In the genomic region with DNA sequence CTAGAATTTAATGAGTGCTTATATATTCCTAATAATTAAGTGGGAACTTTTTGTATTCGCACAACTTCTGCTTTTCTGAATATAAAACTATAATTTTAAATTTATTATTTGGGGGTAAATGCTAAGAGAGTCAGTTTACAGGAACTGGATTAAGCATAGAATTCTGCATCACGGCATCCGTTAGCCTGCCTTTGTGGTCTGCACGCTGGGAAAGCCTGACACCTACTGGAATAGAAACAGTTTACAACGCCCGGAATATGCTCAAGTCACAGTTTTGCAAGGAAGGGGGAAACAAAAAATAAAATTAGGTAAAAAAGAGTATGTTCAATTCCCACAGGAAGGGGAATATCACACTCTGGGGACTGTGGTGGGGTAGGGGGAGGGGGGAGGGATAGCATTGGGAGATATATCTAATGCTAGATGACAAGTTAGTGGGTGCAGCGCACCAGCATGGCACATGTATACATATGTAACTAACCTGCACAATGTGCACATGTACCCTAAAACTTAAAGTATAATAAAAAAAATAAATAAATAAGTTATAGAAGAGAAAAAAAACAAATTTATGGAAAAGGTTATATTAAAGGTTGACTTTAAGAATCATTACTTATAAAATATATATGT, we compare ENCODE assay signal across 8 cellular contexts. TPM values are rescaled to one million over a fixed set of nuclear protein-coding genes. Genes with fewer than 3 reads are reported as not detected.
DNase-seq lines count a peak whose midpoint lies in the region; ATAC-seq, FAIRE-seq and TF ChIP-seq lines count a peak whose summit lies in the region.
"Not testable (repeated sequence)": the region's sequence is repeated elsewhere in the genome, so short reads cannot be mapped to it uniquely, and the experiment has no call there.

No MANE protein-coding gene starts in this region.

- WGBS in mesendoderm (ENCODE audit: extremely low coverage, insufficient coverage, low lambda C conversion rate), result no CpG with 5 or more reads among the region's 7 CpGs

- not testable (repeated sequence) for H3K56ac ChIP-seq in mesendoderm (ENCODE audit: low read length)

- H3K9me2 ChIP-seq in OCI-LY7 (ENCODE audit: insufficient read depth, low read length), result not testable (repeated sequence)

- H3K36me3 Mint-ChIP-seq in stimulated activated naive B cell treated with anti-CD40 and anti-IgM and Interleukin-4, amounts not matched to agents 10 μg/mL and 1 μg/mL and 100 μg/mL, for 72 hours, result not testable (repeated sequence)

- not testable (repeated sequence) for H2AK5ac ChIP-seq in mesendoderm (ENCODE audit: low read length)

- FAIRE-seq in endothelial cell of umbilical vein (lab: Jason Lieb, UNC), result peak; percentile 50

- not testable (repeated sequence) for H4K5ac ChIP-seq in mesendoderm (ENCODE audit: low read length)

- POLR2A ChIA-PET in OCI-LY7 (lab: Charles Lee); endothelial cell of umbilical vein (lab: Charles Lee): not testable (repeated sequence)

- H3K4me3 ChIP-seq in OCI-LY7 (ENCODE audit: low read depth, low read length, poor library complexity, severe bottlenecking); mesendoderm (ENCODE audit: low read length): not testable (repeated sequence)
- peak overlapping the region in 2 of 3 experiments; percentile 13 to 56 for H3K4me3 ChIP-seq in endothelial cell of umbilical vein (replicated peaks in 1 of 3; ENCODE audit: insufficient read depth in 1 of 3, low read depth in 1 of 3, low read length in 3 of 3)

- not testable (repeated sequence) for H4K8ac ChIP-seq in mesendoderm (ENCODE audit: low read depth, low read length)

- H2BK5ac ChIP-seq in mesendoderm (ENCODE audit: low read length), result not testable (repeated sequence)

- H4K20me1 ChIP-seq in OCI-LY7 (ENCODE audit: insufficient read depth, low read length); endothelial cell of umbilical vein (replicated peaks; ENCODE audit: control insufficient read depth, extremely low read depth, insufficient read depth, low read length): not testable (repeated sequence)

- H3K27ac ChIP-seq in OCI-LY7 (ENCODE audit: low read depth, low read length, poor library complexity, severe bottlenecking); mesendoderm (ENCODE audit: low read depth, low read length): not testable (repeated sequence)
- H3K27ac ChIP-seq in endothelial cell of umbilical vein (ENCODE audit: insufficient read depth, low read depth, low read length), result peak overlapping the region; percentile 92

- not testable (repeated sequence) for H3K4me1 Mint-ChIP-seq in stimulated activated naive B cell treated with anti-CD40 and anti-IgM and Interleukin-4, amounts not matched to agents 10 μg/mL and 1 μg/mL and 100 μg/mL, for 72 hours

- not testable (repeated sequence) for H3K4me3 Mint-ChIP-seq in stimulated activated naive B cell treated with anti-CD40 and anti-IgM and Interleukin-4, amounts not matched to agents 10 μg/mL and 1 μg/mL and 100 μg/mL, for 72 hours

- not testable (repeated sequence) for H3K4me2 ChIP-seq in OCI-LY7 (ENCODE audit: low read length); mesendoderm (ENCODE audit: low read length)
- H3K4me2 ChIP-seq in endothelial cell of umbilical vein (ENCODE audit: insufficient read depth, low read length), result peak overlapping the region; percentile 94

- not testable (repeated sequence) for H3K9me3 ChIP-seq in OCI-LY7 (ENCODE audit: low read length); endothelial cell of umbilical vein (replicated peaks; ENCODE audit: control insufficient read depth, insufficient read depth, low read length)

- in situ Hi-C loops in G401 (cut with HindIII; ENCODE audit: low sequenced_read_pairs), result not testable (repeated sequence)

- not testable (repeated sequence) for H3K9me3 Mint-ChIP-seq in stimulated activated naive B cell treated with anti-CD40 and anti-IgM and Interleukin-4, amounts not matched to agents 10 μg/mL and 1 μg/mL and 100 μg/mL, for 72 hours

- peak overlapping the region; percentile 62 for H3K9ac ChIP-seq in endothelial cell of umbilical vein (replicated peaks; ENCODE audit: extremely low read depth, insufficient read depth, low read length)
- H3K9ac ChIP-seq in mesendoderm (ENCODE audit: low read length), result not testable (repeated sequence)

- TF ChIP-seq CTCF in OCI-LY7 (conservative IDR thresholded peaks at IDR 0.05; ENCODE audit: low read length), result peak; percentile 78
- peak; percentile 55 to 65 for TF ChIP-seq CTCF in endothelial cell of umbilical vein (IDR thresholded peaks at IDR 0.05; ENCODE audit: extremely low read depth in 1 of 2, insufficient read depth in 1 of 2, low read depth in 1 of 2, low read length in 2 of 2)

- peak; percentile 78 to 80 for ATAC-seq in stimulated activated naive B cell treated with anti-CD40 and anti-IgM and Interleukin-4, amounts not matched to agents 10 μg/mL and 1 μg/mL and 100 μg/mL, for 72 hours (replicated peaks)

- H3K4me1 ChIP-seq in OCI-LY7 (ENCODE audit: insufficient read depth, low read length, poor library complexity, severe bottlenecking); mesendoderm (ENCODE audit: control insufficient read depth, low read depth, low read length): not testable (repeated sequence)
- H3K4me1 ChIP-seq in endothelial cell of umbilical vein (ENCODE audit: control insufficient read depth, extremely low read depth, insufficient read depth, low read length), result peaks cover 59% of the 10 kb centered on the region

- H2BK15ac ChIP-seq in mesendoderm (replicated peaks; ENCODE audit: low read depth), result not testable (repeated sequence)

- H3K18ac ChIP-seq in mesendoderm (ENCODE audit: low read length), result not testable (repeated sequence)

- not testable (repeated sequence) for TF ChIP-seq POLR2A in endothelial cell of umbilical vein (IDR thresholded peaks at IDR 0.05; ENCODE audit: low read depth, low read length)

- not testable (repeated sequence) for H3K23ac ChIP-seq in mesendoderm (ENCODE audit: low read length)

- H2AFZ ChIP-seq in OCI-LY7 (ENCODE audit: low read length); endothelial cell of umbilical vein (ENCODE audit: low read depth, low read length): not testable (repeated sequence)

- H3K27me3 Mint-ChIP-seq in stimulated activated naive B cell treated with anti-CD40 and anti-IgM and Interleukin-4, amounts not matched to agents 10 μg/mL and 1 μg/mL and 100 μg/mL, for 72 hours, result not testable (repeated sequence)

- H3K79me2 ChIP-seq in OCI-LY7 (ENCODE audit: insufficient read depth, low read depth, low read length); mesendoderm (ENCODE audit: control insufficient read depth, insufficient read depth, low read length): not testable (repeated sequence)
- peaks cover 94% of the 10 kb centered on the region for H3K79me2 ChIP-seq in endothelial cell of umbilical vein (ENCODE audit: control insufficient read depth, insufficient read depth, low read length)

- not testable (repeated sequence) for H3K79me1 ChIP-seq in mesendoderm (ENCODE audit: low read length)

- BruUV-seq in OCI-LY7 (replicated peaks; lab: Mats Ljungman, UMichigan); endothelial cell of umbilical vein (replicated peaks; lab: Mats Ljungman, UMichigan): not testable (repeated sequence)

- intact Hi-C loops in OCI-LY7 (cut with micrococcal nuclease; ENCODE audit: unreplicated experiment) (loop anchor here (2.0 to 5.0 kb wide), 3 partner anchors 305 to 675 kb away; no protein-coding TSS in a partner anchor), endothelial cell of umbilical vein (cut with micrococcal nuclease) (loop anchor here (1.0 to 10.0 kb wide), 9 partner anchors 33 to 464 kb away; a partner anchor contains a TSS)

- H3K4ac ChIP-seq in mesendoderm (ENCODE audit: low read depth, low read length), result not testable (repeated sequence)

- dilution Hi-C loops in endothelial cell of umbilical vein (cut with MboI; ENCODE audit: extremely low pct_ligation_motif_present, low sequenced_read_pairs), result not testable (repeated sequence)

- not testable (repeated sequence) for H3K27me3 ChIP-seq in endothelial cell of umbilical vein (ENCODE audit: control insufficient read depth in 2 of 2, insufficient read depth in 2 of 2, low read length in 2 of 2); mesendoderm (ENCODE audit: insufficient read depth, low read length, poor library complexity)

- H2BK120ac ChIP-seq in mesendoderm (ENCODE audit: low read depth, low read length), result not testable (repeated sequence)

- H3K9me1 ChIP-seq in endothelial cell of umbilical vein (replicated peaks; ENCODE audit: control insufficient read depth, extremely low read depth, insufficient read depth, low read length), result not testable (repeated sequence)

- CTCF ChIA-PET in OCI-LY7 (lab: Charles Lee; ENCODE audit: unreplicated experiment), result not testable (repeated sequence)
- CTCF ChIA-PET in endothelial cell of umbilical vein (lab: Charles Lee), result interaction anchor here (1.6 to 4.1 kb wide), 4 partner anchors 414 to 419 kb away, joined by 3 to 44 read pairs (median 12); no protein-coding TSS in a partner anchor

- DNase-seq in G401 (ENCODE audit: low spot score) (peak; percentile 75), H4 (ENCODE audit: low spot score) (peak; percentile 55), KG1 (lab: John Stamatoyannopoulos, UW) (peak; percentile 16), OCI-LY7 (ENCODE audit: low spot score) (peak; percentile 47), activated T-cell treated with anti-CD3 and anti-CD28 coated beads for 24 hours (ENCODE audit: low read depth) (peak; percentile 44), endothelial cell of umbilical vein (ENCODE audit: low read depth, low spot score) (peak; percentile 79), mesendoderm (peak; percentile 61)
- peak; percentile 28 for DNase-seq in stimulated activated naive B cell treated with anti-CD40 and anti-IgM and Interleukin-4, amounts not matched to agents 10 μg/mL and 1 μg/mL and 100 μg/mL, for 72 hours

- not testable (repeated sequence) for H3K27ac Mint-ChIP-seq in stimulated activated naive B cell treated with anti-CD40 and anti-IgM and Interleukin-4, amounts not matched to agents 10 μg/mL and 1 μg/mL and 100 μg/mL, for 72 hours

- not testable (repeated sequence) for H3K36me3 ChIP-seq in OCI-LY7 (ENCODE audit: insufficient read depth, low read length); endothelial cell of umbilical vein (ENCODE audit: control insufficient read depth in 2 of 2, extremely low read depth in 1 of 2, insufficient read depth in 2 of 2, low read length in 2 of 2); mesendoderm (ENCODE audit: control insufficient read depth, insufficient read depth, low read length)

RNA-seq across cellular contexts. Expression of a gene that starts 7.3 kb away (rescaled TPM):
- 145 and 225 TPM in 2 replicates for total RNA-seq in G401 (2014; rRNA removed; shearing (Covaris generic))
- total RNA-seq in H4 (2014; rRNA removed; shearing (Covaris generic)), result not detected in 2 replicates
- not detected in 2 replicates for total RNA-seq in OCI-LY7 (2014; rRNA removed; shearing (Covaris generic))
- total RNA-seq in OCI-LY7 (2022) (0.13 TPM in 1 of 2 replicates, not detected in the other), endothelial cell of umbilical vein (318 and 414 TPM in 2 replicates)
- 93.9 and 143 TPM in 2 replicates for polyA plus RNA-seq in endothelial cell of umbilical vein
- 97.4 and 108 TPM in 2 replicates for polyA plus RNA-seq in endothelial cell of umbilical vein (2011; cell fraction: cytosol; rRNA removed)
- 132 and 142 TPM in 2 replicates for polyA plus RNA-seq in endothelial cell of umbilical vein (2011; cell fraction: nucleus; rRNA removed)
- polyA plus RNA-seq in endothelial cell of umbilical vein (2012), result 565 and 818 TPM in 2 replicates
- 209 and 233 TPM in 2 replicates for polyA minus RNA-seq in endothelial cell of umbilical vein
- not detected for polyA minus RNA-seq in endothelial cell of umbilical vein (2011; cell fraction: cytosol; rRNA and poly(A)+ RNA removed)
- polyA minus RNA-seq in endothelial cell of umbilical vein (2011; cell fraction: nucleus; rRNA and poly(A)+ RNA removed), result 172 and 210 TPM in 2 replicates
- polyA plus RNA-seq in mesendoderm (2013, experiment 1 of 2), result not detected
- polyA plus RNA-seq in mesendoderm (2013, experiment 2 of 2), result not detected

Comparison
In these comparisons a context has a peak if more than half of its experiments do, and no peak if none do; other contexts are left out.
1. DNase-seq: peak in every context shown above with its lines; median percentile 79 in endothelial cell of umbilical vein; 75 in G401; 61 in mesendoderm; 55 in H4; 47 in OCI-LY7; 44 in activated T-cell treated with anti-CD3 and anti-CD28 coated beads for 24 hours; 28 in stimulated activated naive B cell treated with anti-CD40 and anti-IgM and Interleukin-4, amounts not matched to agents 10 μg/mL and 1 μg/mL and 100 μg/mL, for 72 hours; 16 in KG1.
2. RNA of a gene that starts 7.3 kb away (total RNA-seq): 318 to 414 TPM in endothelial cell of umbilical vein and 145 to 225 TPM in G401; 0.13 TPM in OCI-LY7 and not detected in H4; every median in the first group is over 100 times any median in the second.